2 cellular contexts compared by ENCODE assay signal in genomic region chr17:49987681-49988441, GRCh38.
TF ChIP-seq lines count a peak whose summit lies in the region.

No MANE protein-coding gene starts in this region.

TF ChIP-seq in HEK293, 187 proteins besides CTCF, POLR2A, EP300 and RAD21 (continued from another document and continues in another):
- TF ChIP-seq ZNF747 (tag by site-specific recombination; IDR thresholded peaks at IDR 0.05): no peak
- peak; percentile 51 for TF ChIP-seq ZBTB11 (tag by site-specific recombination; conservative IDR thresholded peaks at IDR 0.05; ENCODE audit: low read depth)
- TF ChIP-seq ZNF155 (tag by site-specific recombination; IDR thresholded peaks at IDR 0.05): no peak
- no peak for TF ChIP-seq ZNF146 (tag by site-specific recombination; IDR thresholded peaks at IDR 0.05)
- TF ChIP-seq ZNF335 (tag by site-specific recombination; conservative IDR thresholded peaks at IDR 0.05): no peak
- TF ChIP-seq ZFP41 (tag by site-specific recombination; IDR thresholded peaks at IDR 0.05; ENCODE audit: borderline replicate concordance): no peak
- TF ChIP-seq ZNF114 (tag by site-specific recombination; IDR thresholded peaks at IDR 0.05): no peak
- TF ChIP-seq ZNF768 (tag by site-specific recombination; IDR thresholded peaks at IDR 0.05): no peak
- TF ChIP-seq ZNF398 (tag by site-specific recombination; IDR thresholded peaks at IDR 0.05): peak; percentile 41; the same call in 1 of the 2 replicates
- no peak for TF ChIP-seq ZNF214 (tag by site-specific recombination; IDR thresholded peaks at IDR 0.05; ENCODE audit: borderline replicate concordance)
- TF ChIP-seq ZNF785 (tag by site-specific recombination; IDR thresholded peaks at IDR 0.05): no peak
- no peak for TF ChIP-seq ZBTB21 (tag by site-specific recombination; IDR thresholded peaks at IDR 0.05)
- no peak for TF ChIP-seq ZNF76 (tag by site-specific recombination; IDR thresholded peaks at IDR 0.05; ENCODE audit: borderline replicate concordance, low read depth)
- TF ChIP-seq ZNF704 (tag by site-specific recombination; IDR thresholded peaks at IDR 0.05): no peak
- no peak for TF ChIP-seq ZNF157 (tag by site-specific recombination; IDR thresholded peaks at IDR 0.05)
- 0 out of 2 replicates have a peak, but pooled peaks have one; percentile 38 for TF ChIP-seq ZBTB17 (tag by site-specific recombination; IDR thresholded peaks at IDR 0.05)
- peak; percentile 65 for TF ChIP-seq GLIS2 (tag by site-specific recombination; IDR thresholded peaks at IDR 0.05)
- TF ChIP-seq GLI2 (tag by site-specific recombination; IDR thresholded peaks at IDR 0.05; ENCODE audit: borderline replicate concordance, low read depth): no peak
- no peak for TF ChIP-seq ZSCAN23 (tag by site-specific recombination; IDR thresholded peaks at IDR 0.05)
- TF ChIP-seq ZNF600 (tag by site-specific recombination; IDR thresholded peaks at IDR 0.05): no peak
- TF ChIP-seq ZNF121 (tag by site-specific recombination; IDR thresholded peaks at IDR 0.05): no peak
- no peak for TF ChIP-seq KLF7 (tag by site-specific recombination; IDR thresholded peaks at IDR 0.05; ENCODE audit: borderline replicate concordance)
- TF ChIP-seq ZNF707 (tag by site-specific recombination; IDR thresholded peaks at IDR 0.05): no peak
- no peak for TF ChIP-seq ZNF692 (tag by site-specific recombination; IDR thresholded peaks at IDR 0.05)
- TF ChIP-seq ZNF610 (tag by site-specific recombination; IDR thresholded peaks at IDR 0.05; ENCODE audit: borderline replicate concordance): no peak
- TF ChIP-seq SP2 (tag by site-specific recombination; IDR thresholded peaks at IDR 0.05): peak; percentile 65
- TF ChIP-seq ZNF791 (tag by site-specific recombination; IDR thresholded peaks at IDR 0.05): no peak
- no peak for TF ChIP-seq ZNF549 (tag by site-specific recombination; IDR thresholded peaks at IDR 0.05)

TF ChIP-seq in HepG2, 621 proteins besides CTCF, POLR2A, EP300 and RAD21 (continued from another document):
- TF ChIP-seq ZUFSP (CRISPR knock-in tag; IDR thresholded peaks at IDR 0.05; ENCODE audit: borderline replicate concordance) (no peak), ATF1 (CRISPR knock-in tag; IDR thresholded peaks at IDR 0.05) (no peak), ATAD3A (CRISPR knock-in tag; IDR thresholded peaks at IDR 0.05) (no peak), ZNF580 (CRISPR knock-in tag; IDR thresholded peaks at IDR 0.05; ENCODE audit: borderline replicate concordance, low read depth) (no peak), TEAD3 (CRISPR knock-in tag; optimal IDR thresholded peaks at IDR 0.05; ENCODE audit: borderline replicate concordance) (no peak), STAT6 (CRISPR knock-in tag; IDR thresholded peaks at IDR 0.05; ENCODE audit: borderline replicate concordance) (no peak), RNF219 (CRISPR knock-in tag; IDR thresholded peaks at IDR 0.05) (no peak), GLMP (CRISPR knock-in tag; IDR thresholded peaks at IDR 0.05; ENCODE audit: borderline replicate concordance) (no peak), ZFP90 (CRISPR knock-in tag; IDR thresholded peaks at IDR 0.05; ENCODE audit: borderline replicate concordance) (no peak), ZNF501 (CRISPR knock-in tag; IDR thresholded peaks at IDR 0.05) (no peak), ZNF780A (CRISPR knock-in tag; IDR thresholded peaks at IDR 0.05) (no peak), AHDC1 (CRISPR knock-in tag; IDR thresholded peaks at IDR 0.05; ENCODE audit: borderline replicate concordance) (no peak), ZNF710 (CRISPR knock-in tag; IDR thresholded peaks at IDR 0.05; ENCODE audit: borderline replicate concordance) (no peak)
